ENCODE assay signal across 1 cellular context in the genomic region with DNA sequence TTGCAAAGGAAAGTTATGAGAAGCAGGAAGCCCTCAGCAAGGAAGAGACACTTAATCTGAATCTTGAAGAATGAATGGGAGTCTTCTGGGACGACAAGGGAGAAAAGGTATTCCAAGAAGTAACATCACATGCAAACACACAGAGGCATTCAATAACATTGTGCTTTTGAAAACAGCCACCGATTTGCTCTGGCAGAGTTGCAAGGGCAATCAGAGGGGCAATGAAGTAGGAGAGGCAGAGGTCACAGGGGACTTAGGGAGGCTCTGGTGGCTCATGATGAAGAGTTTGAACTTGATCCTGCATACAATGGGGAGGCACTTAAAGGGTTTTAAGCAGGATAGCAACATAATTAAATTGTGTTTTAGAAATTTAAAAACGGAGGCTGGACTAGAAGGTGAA.
TF ChIP-seq lines count a peak whose summit lies in the region.

No MANE protein-coding gene starts in this region.

TF ChIP-seq in HepG2, 621 proteins besides CTCF, POLR2A, EP300 and RAD21 (continued from another document):
- TF ChIP-seq, protein P1, sequence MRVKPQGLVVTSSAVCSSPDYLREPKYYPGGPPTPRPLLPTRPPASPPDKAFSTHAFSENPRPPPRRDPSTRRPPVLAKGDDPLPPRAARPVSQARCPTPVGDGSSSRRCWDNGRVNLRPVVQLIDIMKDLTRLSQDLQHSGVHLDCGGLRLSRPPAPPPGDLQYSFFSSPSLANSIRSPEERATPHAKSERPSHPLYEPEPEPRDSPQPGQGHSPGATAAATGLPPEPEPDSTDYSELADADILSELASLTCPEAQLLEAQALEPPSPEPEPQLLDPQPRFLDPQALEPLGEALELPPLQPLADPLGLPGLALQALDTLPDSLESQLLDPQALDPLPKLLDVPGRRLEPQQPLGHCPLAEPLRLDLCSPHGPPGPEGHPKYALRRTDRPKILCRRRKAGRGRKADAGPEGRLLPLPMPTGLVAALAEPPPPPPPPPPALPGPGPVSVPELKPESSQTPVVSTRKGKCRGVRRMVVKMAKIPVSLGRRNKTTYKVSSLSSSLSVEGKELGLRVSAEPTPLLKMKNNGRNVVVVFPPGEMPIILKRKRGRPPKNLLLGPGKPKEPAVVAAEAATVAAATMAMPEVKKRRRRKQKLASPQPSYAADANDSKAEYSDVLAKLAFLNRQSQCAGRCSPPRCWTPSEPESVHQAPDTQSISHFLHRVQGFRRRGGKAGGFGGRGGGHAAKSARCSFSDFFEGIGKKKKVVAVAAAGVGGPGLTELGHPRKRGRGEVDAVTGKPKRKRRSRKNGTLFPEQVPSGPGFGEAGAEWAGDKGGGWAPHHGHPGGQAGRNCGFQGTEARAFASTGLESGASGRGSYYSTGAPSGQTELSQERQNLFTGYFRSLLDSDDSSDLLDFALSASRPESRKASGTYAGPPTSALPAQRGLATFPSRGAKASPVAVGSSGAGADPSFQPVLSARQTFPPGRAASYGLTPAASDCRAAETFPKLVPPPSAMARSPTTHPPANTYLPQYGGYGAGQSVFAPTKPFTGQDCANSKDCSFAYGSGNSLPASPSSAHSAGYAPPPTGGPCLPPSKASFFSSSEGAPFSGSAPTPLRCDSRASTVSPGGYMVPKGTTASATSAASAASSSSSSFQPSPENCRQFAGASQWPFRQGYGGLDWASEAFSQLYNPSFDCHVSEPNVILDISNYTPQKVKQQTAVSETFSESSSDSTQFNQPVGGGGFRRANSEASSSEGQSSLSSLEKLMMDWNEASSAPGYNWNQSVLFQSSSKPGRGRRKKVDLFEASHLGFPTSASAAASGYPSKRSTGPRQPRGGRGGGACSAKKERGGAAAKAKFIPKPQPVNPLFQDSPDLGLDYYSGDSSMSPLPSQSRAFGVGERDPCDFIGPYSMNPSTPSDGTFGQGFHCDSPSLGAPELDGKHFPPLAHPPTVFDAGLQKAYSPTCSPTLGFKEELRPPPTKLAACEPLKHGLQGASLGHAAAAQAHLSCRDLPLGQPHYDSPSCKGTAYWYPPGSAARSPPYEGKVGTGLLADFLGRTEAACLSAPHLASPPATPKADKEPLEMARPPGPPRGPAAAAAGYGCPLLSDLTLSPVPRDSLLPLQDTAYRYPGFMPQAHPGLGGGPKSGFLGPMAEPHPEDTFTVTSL (CRISPR knock-in tag; IDR thresholded peaks at IDR 0.05; ENCODE audit: borderline replicate concordance) = no peak
- TF ChIP-seq, protein P2, sequence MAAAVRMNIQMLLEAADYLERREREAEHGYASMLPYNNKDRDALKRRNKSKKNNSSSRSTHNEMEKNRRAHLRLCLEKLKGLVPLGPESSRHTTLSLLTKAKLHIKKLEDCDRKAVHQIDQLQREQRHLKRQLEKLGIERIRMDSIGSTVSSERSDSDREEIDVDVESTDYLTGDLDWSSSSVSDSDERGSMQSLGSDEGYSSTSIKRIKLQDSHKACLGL (CRISPR knock-in tag; IDR thresholded peaks at IDR 0.05) = no peak
- TF ChIP-seq ZNF572 (CRISPR knock-in tag; IDR thresholded peaks at IDR 0.05) = no peak
- TF ChIP-seq, protein P3, sequence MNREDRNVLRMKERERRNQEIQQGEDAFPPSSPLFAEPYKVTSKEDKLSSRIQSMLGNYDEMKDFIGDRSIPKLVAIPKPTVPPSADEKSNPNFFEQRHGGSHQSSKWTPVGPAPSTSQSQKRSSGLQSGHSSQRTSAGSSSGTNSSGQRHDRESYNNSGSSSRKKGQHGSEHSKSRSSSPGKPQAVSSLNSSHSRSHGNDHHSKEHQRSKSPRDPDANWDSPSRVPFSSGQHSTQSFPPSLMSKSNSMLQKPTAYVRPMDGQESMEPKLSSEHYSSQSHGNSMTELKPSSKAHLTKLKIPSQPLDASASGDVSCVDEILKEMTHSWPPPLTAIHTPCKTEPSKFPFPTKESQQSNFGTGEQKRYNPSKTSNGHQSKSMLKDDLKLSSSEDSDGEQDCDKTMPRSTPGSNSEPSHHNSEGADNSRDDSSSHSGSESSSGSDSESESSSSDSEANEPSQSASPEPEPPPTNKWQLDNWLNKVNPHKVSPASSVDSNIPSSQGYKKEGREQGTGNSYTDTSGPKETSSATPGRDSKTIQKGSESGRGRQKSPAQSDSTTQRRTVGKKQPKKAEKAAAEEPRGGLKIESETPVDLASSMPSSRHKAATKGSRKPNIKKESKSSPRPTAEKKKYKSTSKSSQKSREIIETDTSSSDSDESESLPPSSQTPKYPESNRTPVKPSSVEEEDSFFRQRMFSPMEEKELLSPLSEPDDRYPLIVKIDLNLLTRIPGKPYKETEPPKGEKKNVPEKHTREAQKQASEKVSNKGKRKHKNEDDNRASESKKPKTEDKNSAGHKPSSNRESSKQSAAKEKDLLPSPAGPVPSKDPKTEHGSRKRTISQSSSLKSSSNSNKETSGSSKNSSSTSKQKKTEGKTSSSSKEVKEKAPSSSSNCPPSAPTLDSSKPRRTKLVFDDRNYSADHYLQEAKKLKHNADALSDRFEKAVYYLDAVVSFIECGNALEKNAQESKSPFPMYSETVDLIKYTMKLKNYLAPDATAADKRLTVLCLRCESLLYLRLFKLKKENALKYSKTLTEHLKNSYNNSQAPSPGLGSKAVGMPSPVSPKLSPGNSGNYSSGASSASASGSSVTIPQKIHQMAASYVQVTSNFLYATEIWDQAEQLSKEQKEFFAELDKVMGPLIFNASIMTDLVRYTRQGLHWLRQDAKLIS (CRISPR knock-in tag; IDR thresholded peaks at IDR 0.05) = no peak
